ENCODE assay signal across 9 cellular contexts in the genomic region with DNA sequence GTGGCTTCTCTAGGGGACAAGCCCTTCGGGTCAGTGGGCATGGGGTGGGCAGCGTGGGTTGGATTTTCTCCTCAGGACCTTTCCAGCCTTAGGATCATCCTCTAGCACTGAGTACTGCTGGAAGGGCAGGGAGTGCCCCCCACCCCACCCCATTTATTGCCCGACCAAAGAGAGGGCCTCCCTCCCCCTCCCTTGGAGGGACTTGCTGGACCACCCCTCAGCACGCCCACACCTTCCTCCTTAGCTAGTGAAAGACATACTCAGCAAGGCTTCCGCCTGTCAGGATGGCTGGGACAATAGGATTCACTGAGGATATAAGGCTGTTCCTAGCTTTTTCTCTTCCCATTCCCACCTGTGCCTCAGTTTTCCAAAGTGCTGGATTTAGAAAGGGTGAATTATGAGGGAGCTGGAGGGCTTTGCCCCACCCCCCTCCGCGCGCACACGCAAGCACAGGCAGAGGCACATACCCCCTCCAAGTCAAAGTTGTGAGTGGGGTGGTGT. TPM values are rescaled to one million over a fixed set of nuclear protein-coding genes. Genes with fewer than 3 reads are reported as not detected.
DNase-seq lines count a peak whose midpoint lies in the region; ATAC-seq and TF ChIP-seq lines count a peak whose summit lies in the region.
"Had no signal": no experiment of that assay in that cellular context is flagged by ENCODE, and none has a peak within 500 bp of the region (broad histone marks: within the 10 kb centered on the region; RNA-seq: fewer than 3 reads in every experiment).

No MANE protein-coding gene starts in this region.

- peak overlapping the region; percentile 77 for H3K4me3 Mint-ChIP-seq in activated CD8-positive, alpha-beta memory T cell treated with anti-CD3 and anti-CD28 coated beads, Interleukin-2, amount 10 ng/mL, durations not matched to agents 7 days and 5 days

- H3K27ac ChIP-seq in adrenal gland (peak overlapping the region in 3 of 5 donors; percentile 89 to 91 (median 90)), liver (ENCODE audit: low read depth in 1 of 2, low read length in 2 of 2) (peak overlapping the region; percentile 68 to 89), thyroid gland (peak overlapping the region; percentile 93 to 95 (median 95))

- H3K9me3 ChIP-seq in adrenal gland (replicated peaks in 1 of 3): no peaks in the 10 kb centered on the region
- no peaks in the 10 kb centered on the region for H3K9me3 ChIP-seq in liver (ENCODE audit: control insufficient read depth in 4 of 4, low read length in 3 of 4)
- no peaks in the 10 kb centered on the region for H3K9me3 ChIP-seq in thyroid gland

- H3K4me1 ChIP-seq in adrenal gland (replicated peaks in 1 of 2): peaks cover 63 to 92% of the 10 kb centered on the region in 2 donors
- peaks cover 51 to 90% (median 72%) of the 10 kb centered on the region in 4 donors for H3K4me1 ChIP-seq in liver (ENCODE audit: control insufficient read depth in 4 of 4, insufficient read depth in 4 of 4, low read length in 3 of 4)
- H3K4me1 ChIP-seq in thyroid gland: peaks cover 45 to 79% of the 10 kb centered on the region in 2 donors

- H3K36me3 Mint-ChIP-seq in activated CD8-positive, alpha-beta memory T cell treated with anti-CD3 and anti-CD28 coated beads, Interleukin-2, amount 10 ng/mL, durations not matched to agents 7 days and 5 days: no peaks in the 10 kb centered on the region

- H3K4me1 Mint-ChIP-seq in activated CD8-positive, alpha-beta memory T cell treated with anti-CD3 and anti-CD28 coated beads, Interleukin-2, amount 10 ng/mL, durations not matched to agents 7 days and 5 days: peaks cover 37% of the 10 kb centered on the region

- DNase-seq in activated CD8-positive, alpha-beta memory T cell treated with anti-CD3 and anti-CD28 coated beads, Interleukin-2, amount 10 ng/mL, durations not matched to agents 7 days and 5 days: no peak
- no peak for DNase-seq in activated CD8-positive, alpha-beta memory T cell treated with anti-CD3 and anti-CD28 coated beads, Interleukin-2, amount 50 U/mL, for 48 hours
- DNase-seq in adrenal gland (no peak), thyroid gland (no peak), NK-92 (lab: John Stamatoyannopoulos, UW; ENCODE audit: unreplicated experiment) (no peak), HPDE6-E6E7 (ENCODE audit: extremely low spot score) (no peak), LoVo (ENCODE audit: low spot score) (no peak)

- TF ChIP-seq POLR2A in adrenal gland (IDR thresholded peaks at IDR 0.05) (no peak), thyroid gland (IDR thresholded peaks at IDR 0.05) (no peak)

- no peak overlapping the region for H3K27ac Mint-ChIP-seq in activated CD8-positive, alpha-beta memory T cell treated with anti-CD3 and anti-CD28 coated beads, Interleukin-2, amount 10 ng/mL, durations not matched to agents 7 days and 5 days

- no peak for TF ChIP-seq CTCF in adrenal gland (IDR thresholded peaks at IDR 0.05)
- no peak for TF ChIP-seq CTCF in liver (IDR thresholded peaks at IDR 0.05; ENCODE audit: low read depth, low read length, missing input control)
- no peak for TF ChIP-seq CTCF in thyroid gland (IDR thresholded peaks at IDR 0.05)

- H3K4me3 ChIP-seq in adrenal gland (peak overlapping the region in 2 of 4 donors; percentile 50 to 76), liver (ENCODE audit: low read depth in 1 of 3, low read length in 3 of 3) (no peak overlapping the region), thyroid gland (replicated peaks in 1 of 3) (peak overlapping the region in 1 of 3 donors; percentile 45)

- ATAC-seq in activated CD8-positive, alpha-beta memory T cell treated with anti-CD3 and anti-CD28 coated beads, Interleukin-2, amount 10 ng/mL, durations not matched to agents 7 days and 5 days: no peak

- no peaks in the 10 kb centered on the region for H3K27me3 ChIP-seq in adrenal gland
- H3K27me3 ChIP-seq in liver (ENCODE audit: control insufficient read depth in 4 of 4, insufficient read depth in 4 of 4, low read length in 3 of 4): no peaks in the 10 kb centered on the region
- H3K27me3 ChIP-seq in thyroid gland: no peaks in the 10 kb centered on the region

- peak overlapping the region; percentile 3 to 16 for H3K9ac ChIP-seq in liver (ENCODE audit: low read depth in 1 of 2, low read length in 2 of 2)

- CTCF ChIA-PET in activated CD8-positive, alpha-beta memory T cell treated with anti-CD3 and anti-CD28 coated beads, Interleukin-2, amount 10 ng/mL, durations not matched to agents 7 days and 5 days (lab: Charles Lee): interaction anchor here (0.9 to 6.8 kb wide), 5 partner anchors 13 to 124 kb away, joined by 3 to 88 read pairs (median 3); partner anchors contain the start of gene HSP90AB1

- H3K9me3 Mint-ChIP-seq in activated CD8-positive, alpha-beta memory T cell treated with anti-CD3 and anti-CD28 coated beads, Interleukin-2, amount 10 ng/mL, durations not matched to agents 7 days and 5 days (ENCODE audit: low read depth): no peaks in the 10 kb centered on the region

- H3K27me3 Mint-ChIP-seq in activated CD8-positive, alpha-beta memory T cell treated with anti-CD3 and anti-CD28 coated beads, Interleukin-2, amount 10 ng/mL, durations not matched to agents 7 days and 5 days: peaks cover 9% of the 10 kb centered on the region

- H3K36me3 ChIP-seq in adrenal gland (replicated peaks in 1 of 2): no peaks in the 10 kb centered on the region
- no peaks in the 10 kb centered on the region for H3K36me3 ChIP-seq in liver (ENCODE audit: control insufficient read depth in 4 of 4, insufficient read depth in 3 of 4, low read depth in 1 of 4, low read length in 3 of 4)
- no peaks in the 10 kb centered on the region for H3K36me3 ChIP-seq in thyroid gland

- intact Hi-C loops in adrenal gland (cut with DNase I): no loop called here
- intact Hi-C loops in thyroid gland (cut with DNase I): no loop called here

- no peak for TF ChIP-seq RAD21 in liver (IDR thresholded peaks at IDR 0.05)

- WGBS in adrenal gland, 4 donors: 57 to 85% (median 74%) methylated on average over 7 to 9 of the region's 9 CpGs
- 70% methylated on average over 9 of the region's 9 CpGs for WGBS in liver
- 60 to 63% methylated on average over 9 of the region's 9 CpGs for WGBS in thyroid gland, 2 donors

TF ChIP-seq in liver, 16 proteins besides CTCF, POLR2A, EP300 and RAD21 (continues in another document):
- TF ChIP-seq YY1 (IDR thresholded peaks at IDR 0.05) (no peak), HNF4A (conservative IDR thresholded peaks at IDR 0.05) (no peak), ZBTB33 (IDR thresholded peaks at IDR 0.05) (no peak), GABPA (IDR thresholded peaks at IDR 0.05 in 1 of 2, conservative IDR thresholded peaks at IDR 0.05 in 1 of 2) (no peak), FOXA2 (IDR thresholded peaks at IDR 0.05) (no peak), EGR1 (IDR thresholded peaks at IDR 0.05; ENCODE audit: low read depth in 2 of 2) (no peak), JUND (IDR thresholded peaks at IDR 0.05) (no peak), FOXA1 (IDR thresholded peaks at IDR 0.05) (no peak)

RNA-seq across cellular contexts. Expression of gene SLC29A1, which starts 0.9 kb away (rescaled TPM):
- 10 to 100 TPM; 39.8 to 49.9 TPM for total RNA-seq in activated CD8-positive, alpha-beta memory T cell treated with anti-CD3 and anti-CD28 coated beads, Interleukin-2, amount 10 ng/mL, durations not matched to agents 7 days and 5 days
- total RNA-seq in adrenal gland (100 to 1,000 TPM; 104 to 356 (median 186) TPM), liver (10 to 100 TPM; 15.8 to 67.2 TPM), thyroid gland (10 to 100 TPM; 39.7 to 83.3 (median 55.8) TPM)
- polyA plus RNA-seq in adrenal gland (100 to 1,000 TPM in 2 of 3 donors, 10 to 100 TPM in 1; 51.9 to 113 (median 108) TPM), liver (10 to 100 TPM; 15.1 to 17.5 TPM)

RNA-seq across cellular contexts. Expression of gene MYMX, which starts 5.8 kb away (rescaled TPM):
- not detected for total RNA-seq in activated CD8-positive, alpha-beta memory T cell treated with anti-CD3 and anti-CD28 coated beads, Interleukin-2, amount 10 ng/mL, durations not matched to agents 7 days and 5 days
- under 1 TPM in 1 of 8 donors, not detected in 7; 0.39 TPM for total RNA-seq in adrenal gland
- polyA plus RNA-seq in adrenal gland: under 1 TPM in 1 of 3 donors, not detected in 2; 0.94 TPM
- not detected for total RNA-seq in liver
- under 1 TPM in 1 of 2 donors, not detected in 1; 0.14 TPM for polyA plus RNA-seq in liver
- not detected for total RNA-seq in thyroid gland
- total RNA-seq: T-helper 2 cell treated with Interferon-gamma antibody and Interleukin-4, amounts not matched to agents 100 ng/mL and 5 ng/mL, for 36 hours had no signal

RNA-seq across cellular contexts. Expression of gene HSP90AB1, which starts 24.4 kb away (rescaled TPM):
- total RNA-seq in activated CD8-positive, alpha-beta memory T cell treated with anti-CD3 and anti-CD28 coated beads, Interleukin-2, amount 10 ng/mL, durations not matched to agents 7 days and 5 days: 1,000 to 10,000 TPM in 1 of 2 experiments, 100 to 1,000 TPM in 1; 734 to 1,112 TPM
- total RNA-seq in adrenal gland (1,000 to 10,000 TPM in 3 of 8 donors, 100 to 1,000 TPM in 5; 692 to 1,293 (median 857) TPM), liver (100 to 1,000 TPM; 170 to 281 TPM), thyroid gland (100 to 1,000 TPM; 556 to 669 (median 586) TPM)
- polyA plus RNA-seq in adrenal gland (1,000 to 10,000 TPM in 1 of 3 donors, 100 to 1,000 TPM in 2; 275 to 2,249 (median 420) TPM), liver (100 to 1,000 TPM; 129 to 235 TPM)

RNA-seq across cellular contexts. Expression of gene SLC35B2, which starts 34.8 kb away (rescaled TPM):
- 10 to 100 TPM; 28.0 to 39.6 TPM for total RNA-seq in activated CD8-positive, alpha-beta memory T cell treated with anti-CD3 and anti-CD28 coated beads, Interleukin-2, amount 10 ng/mL, durations not matched to agents 7 days and 5 days
- 10 to 100 TPM; 48.5 to 79.8 (median 63.5) TPM for total RNA-seq in adrenal gland
- 10 to 100 TPM; 12.7 to 37.5 (median 19.3) TPM for polyA plus RNA-seq in adrenal gland
- 10 to 100 TPM; 19.8 to 22.4 TPM for total RNA-seq in liver
- polyA plus RNA-seq in liver: 10 to 100 TPM; 18.9 to 27.0 TPM
- total RNA-seq in thyroid gland: 10 to 100 TPM; 28.5 to 46.5 (median 41.8) TPM

RNA-seq across cellular contexts. Expression of gene NFKBIE, which starts 42.8 kb away (rescaled TPM):
- 10 to 100 TPM; 24.5 to 37.7 TPM for total RNA-seq in activated CD8-positive, alpha-beta memory T cell treated with anti-CD3 and anti-CD28 coated beads, Interleukin-2, amount 10 ng/mL, durations not matched to agents 7 days and 5 days
- total RNA-seq in adrenal gland (10 to 100 TPM in 5 of 8 donors, 1 to 10 TPM in 3; 4.8 to 31.2 (median 10.5) TPM), liver (1 to 10 TPM; 4.9 TPM), thyroid gland (10 to 100 TPM in 2 of 4 donors, 1 to 10 TPM in 2; 5.1 to 16.9 (median 13.2) TPM)
- polyA plus RNA-seq in adrenal gland (10 to 100 TPM in 2 of 3 donors, 1 to 10 TPM in 1; 5.8 to 17.0 (median 10.5) TPM), liver (1 to 10 TPM; 3.7 to 4.6 TPM)
